Comparison of ENCODE assay signal across 1 cellular context in genomic region chr6:36133148-36133547, GRCh38.
TF ChIP-seq lines count a peak whose summit lies in the region.

No MANE protein-coding gene starts in this region.

TF ChIP-seq in SK-N-SH, 30 proteins besides CTCF, POLR2A, EP300 and RAD21:
- TF ChIP-seq RXRA (IDR thresholded peaks at IDR 0.05; ENCODE audit: borderline replicate concordance, low read depth) (no peak), RCOR1 (IDR thresholded peaks at IDR 0.05; ENCODE audit: low read length) (no peak), PBX3 (IDR thresholded peaks at IDR 0.05) (no peak), EZH2phosphoT487 (IDR thresholded peaks at IDR 0.05; ENCODE audit: borderline replicate concordance, low read depth) (no peak), POLR2AphosphoS5 (IDR thresholded peaks at IDR 0.05; ENCODE audit: low read depth, low read length) (no peak), RFX5 (IDR thresholded peaks at IDR 0.05; ENCODE audit: low read length) (no peak), FOSL2 (IDR thresholded peaks at IDR 0.05; ENCODE audit: borderline replicate concordance, low read depth) (no peak), ZBTB33 (IDR thresholded peaks at IDR 0.05; ENCODE audit: borderline replicate concordance, low read depth) (no peak)
TF ChIP-seq in SK-N-SH: peak in this region for 0.
